1 cellular context compared by ENCODE assay signal in genomic region chr12:95857799-95858198, GRCh38.
TF ChIP-seq lines count a peak whose summit lies in the region.

No MANE protein-coding gene starts in this region.

TF ChIP-seq in H1, 55 proteins besides CTCF, POLR2A, EP300 and RAD21:
- no peak for TF ChIP-seq SIX5 (IDR thresholded peaks at IDR 0.05; ENCODE audit: low read depth, low read length)
- TF ChIP-seq SAP30 (IDR thresholded peaks at IDR 0.05; ENCODE audit: insufficient read depth, insufficient replicate concordance, low read length) = peak; percentile 27
- TF ChIP-seq JUN (IDR thresholded peaks at IDR 0.05; ENCODE audit: low read depth, low read length) = no peak
